1 cellular context compared by ENCODE assay signal in the genomic region with DNA sequence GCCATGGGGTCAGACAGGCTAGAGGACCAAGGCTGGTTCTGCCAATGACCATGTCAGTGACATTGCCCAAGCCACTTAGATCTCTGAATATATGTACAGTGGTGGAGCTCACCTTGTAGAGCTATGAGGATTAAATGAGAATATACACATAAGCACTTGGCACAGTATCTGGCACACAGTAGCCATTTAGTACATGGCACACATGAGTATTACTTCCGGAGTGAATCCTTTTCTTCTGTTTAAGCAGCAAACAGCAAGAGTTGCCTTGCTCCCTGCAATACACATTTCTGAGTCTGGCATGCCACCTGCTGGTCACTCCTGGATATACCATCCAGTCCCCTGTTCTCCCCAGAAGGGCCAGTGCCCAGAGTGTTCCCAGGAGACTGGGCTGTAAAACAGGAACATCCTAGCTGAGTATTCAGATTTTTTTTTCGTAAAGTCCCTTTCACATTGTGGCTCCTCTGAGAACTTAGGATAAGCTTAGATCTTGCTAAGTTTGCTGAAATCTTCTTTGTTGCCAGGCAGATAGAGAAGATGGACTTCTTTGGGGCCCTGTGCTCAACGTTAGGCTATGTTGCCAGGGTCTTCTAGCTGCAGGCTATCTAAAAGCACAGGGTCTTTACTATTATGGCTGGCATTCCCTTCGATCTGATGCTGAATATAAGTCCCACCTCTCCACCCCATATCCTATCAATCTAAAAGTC.
TF ChIP-seq lines count a peak whose summit lies in the region.

No MANE protein-coding gene starts in this region.

TF ChIP-seq in HepG2, 621 proteins besides CTCF, POLR2A, EP300 and RAD21 (continued from another document):
- peak; percentile 62; the same call in 1 of the 2 replicates for TF ChIP-seq NR2C2 (CRISPR knock-in tag; IDR thresholded peaks at IDR 0.05; ENCODE audit: borderline replicate concordance)
- TF ChIP-seq GTF3A (CRISPR knock-in tag; conservative IDR thresholded peaks at IDR 0.05), result no peak
- peak; percentile 55; the same call in 1 of the 2 replicates for TF ChIP-seq GABPB1 (CRISPR knock-in tag; IDR thresholded peaks at IDR 0.05)
- peak; percentile 95 for TF ChIP-seq STAG1 (CRISPR knock-in tag; IDR thresholded peaks at IDR 0.05)
- 0 out of 2 replicates have a peak, but pooled peaks have one; percentile 15 for TF ChIP-seq FOXK1 (CRISPR knock-in tag; IDR thresholded peaks at IDR 0.05; ENCODE audit: borderline replicate concordance, low read depth)
- TF ChIP-seq, protein P1, sequence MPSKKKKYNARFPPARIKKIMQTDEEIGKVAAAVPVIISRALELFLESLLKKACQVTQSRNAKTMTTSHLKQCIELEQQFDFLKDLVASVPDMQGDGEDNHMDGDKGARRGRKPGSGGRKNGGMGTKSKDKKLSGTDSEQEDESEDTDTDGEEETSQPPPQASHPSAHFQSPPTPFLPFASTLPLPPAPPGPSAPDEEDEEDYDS (CRISPR knock-in tag; IDR thresholded peaks at IDR 0.05), result no peak
- no peak for TF ChIP-seq BRD4 (CRISPR knock-in tag; IDR thresholded peaks at IDR 0.05)
- TF ChIP-seq ELF3 (CRISPR knock-in tag; IDR thresholded peaks at IDR 0.05), result 0 out of 2 replicates have a peak, but pooled peaks have one; percentile 23
- TF ChIP-seq, protein P2, sequence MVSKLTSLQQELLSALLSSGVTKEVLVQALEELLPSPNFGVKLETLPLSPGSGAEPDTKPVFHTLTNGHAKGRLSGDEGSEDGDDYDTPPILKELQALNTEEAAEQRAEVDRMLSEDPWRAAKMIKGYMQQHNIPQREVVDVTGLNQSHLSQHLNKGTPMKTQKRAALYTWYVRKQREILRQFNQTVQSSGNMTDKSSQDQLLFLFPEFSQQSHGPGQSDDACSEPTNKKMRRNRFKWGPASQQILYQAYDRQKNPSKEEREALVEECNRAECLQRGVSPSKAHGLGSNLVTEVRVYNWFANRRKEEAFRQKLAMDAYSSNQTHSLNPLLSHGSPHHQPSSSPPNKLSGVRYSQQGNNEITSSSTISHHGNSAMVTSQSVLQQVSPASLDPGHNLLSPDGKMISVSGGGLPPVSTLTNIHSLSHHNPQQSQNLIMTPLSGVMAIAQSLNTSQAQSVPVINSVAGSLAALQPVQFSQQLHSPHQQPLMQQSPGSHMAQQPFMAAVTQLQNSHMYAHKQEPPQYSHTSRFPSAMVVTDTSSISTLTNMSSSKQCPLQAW (CRISPR knock-in tag; IDR thresholded peaks at IDR 0.05), result peak; percentile 45; the same call in 1 of the 2 replicates
- peak; percentile 29; the same call in 1 of the 2 replicates for TF ChIP-seq ZNF501 (CRISPR knock-in tag; IDR thresholded peaks at IDR 0.05)
- TF ChIP-seq, protein P3, sequence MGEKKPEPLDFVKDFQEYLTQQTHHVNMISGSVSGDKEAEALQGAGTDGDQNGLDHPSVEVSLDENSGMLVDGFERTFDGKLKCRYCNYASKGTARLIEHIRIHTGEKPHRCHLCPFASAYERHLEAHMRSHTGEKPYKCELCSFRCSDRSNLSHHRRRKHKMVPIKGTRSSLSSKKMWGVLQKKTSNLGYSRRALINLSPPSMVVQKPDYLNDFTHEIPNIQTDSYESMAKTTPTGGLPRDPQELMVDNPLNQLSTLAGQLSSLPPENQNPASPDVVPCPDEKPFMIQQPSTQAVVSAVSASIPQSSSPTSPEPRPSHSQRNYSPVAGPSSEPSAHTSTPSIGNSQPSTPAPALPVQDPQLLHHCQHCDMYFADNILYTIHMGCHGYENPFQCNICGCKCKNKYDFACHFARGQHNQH (CRISPR knock-in tag; IDR thresholded peaks at IDR 0.05), result peak; percentile 39; the same call in 1 of the 2 replicates
- peak; percentile 60; the same call in 1 of the 2 replicates for TF ChIP-seq ZNF12 (CRISPR knock-in tag; IDR thresholded peaks at IDR 0.05)
- TF ChIP-seq SALL1 (CRISPR knock-in tag; IDR thresholded peaks at IDR 0.05), result 0 out of 2 replicates have a peak, but pooled peaks have one; percentile 15
- TF ChIP-seq MED8 (CRISPR knock-in tag; IDR thresholded peaks at IDR 0.05; ENCODE audit: insufficient replicate concordance), result no peak
- no peak for TF ChIP-seq CHD2 (IDR thresholded peaks at IDR 0.05; ENCODE audit: low read depth, low read length)
- no peak for TF ChIP-seq PAX8 (CRISPR knock-in tag; IDR thresholded peaks at IDR 0.05; ENCODE audit: borderline replicate concordance)
- peak; percentile 50; the same call in 1 of the 2 replicates for TF ChIP-seq ETV5 (CRISPR knock-in tag; IDR thresholded peaks at IDR 0.05; ENCODE audit: borderline replicate concordance)
- TF ChIP-seq TMF1 (CRISPR knock-in tag; IDR thresholded peaks at IDR 0.05; ENCODE audit: low read depth), result no peak
- no peak for TF ChIP-seq RCOR2 (CRISPR knock-in tag; IDR thresholded peaks at IDR 0.05)
